In genomic region chr7:65235586-65235985, GRCh38 we compare ENCODE assay signal across 20 cellular contexts.
"Had no signal": no experiment of that assay in that cellular context is flagged by ENCODE, and none has a peak within 500 bp of the region (broad histone marks: within the 10 kb centered on the region; RNA-seq: fewer than 3 reads in every experiment).

No MANE protein-coding gene starts in this region.

- H3K36me3 ChIP-seq: left lung, thyroid gland had no signal

- FAIRE-seq: keratinocyte had no signal

- ATAC-seq: activated CD8-positive, alpha-beta T cell treated with anti-CD3 and anti-CD28 coated beads, Interleukin-2, amount 10 ng/mL, durations not matched to agents 7 days and 5 days; body of pancreas; left lung had no signal

- H3K79me2 ChIP-seq: parathyroid adenoma had no signal

- H3K27me3 ChIP-seq: body of pancreas, thyroid gland had no signal

- H3K9ac ChIP-seq: parathyroid adenoma had no signal

- H3K4me3 Mint-ChIP-seq: activated CD8-positive, alpha-beta T cell treated with anti-CD3 and anti-CD28 coated beads, Interleukin-2, amount 10 ng/mL, durations not matched to agents 7 days and 5 days; activated naive CD4-positive, alpha-beta T cell treated with anti-CD3 and anti-CD28 coated beads for 36 hours; activated T-cell treated with anti-CD3 and anti-CD28 coated beads, Interleukin-2, amount 50 U/mL, for 24 hours; endodermal cell had no signal

- H2AFZ ChIP-seq: parathyroid adenoma had no signal

- H3K27ac ChIP-seq: body of pancreas, left lung, parathyroid adenoma, thyroid gland had no signal

- H3K27ac Mint-ChIP-seq: activated CD8-positive, alpha-beta T cell treated with anti-CD3 and anti-CD28 coated beads, Interleukin-2, amount 10 ng/mL, durations not matched to agents 7 days and 5 days; activated naive CD4-positive, alpha-beta T cell treated with anti-CD3 and anti-CD28 coated beads for 36 hours; activated T-cell treated with anti-CD3 and anti-CD28 coated beads, Interleukin-2, amount 50 U/mL, for 24 hours; activated T-helper 2 cell treated with anti-CD3 and anti-CD28 coated beads, Interferon-gamma antibody, Interleukin-2, Interleukin-4, amounts not matched to agents 10 μg/mL and 5 μg/mL and 100 μg/mL, durations not matched to agents 14 hours and 24 hours and 36 hours; endodermal cell had no signal

- DNase-seq: activated CD4-positive, alpha-beta T cell treated with anti-CD3 and anti-CD28 coated beads for 48 hours; activated CD4-positive, CD25-positive, alpha-beta regulatory T cell; activated CD8-positive, alpha-beta T cell treated with anti-CD3 and anti-CD28 coated beads, Interleukin-2, amount 10 ng/mL, durations not matched to agents 7 days and 5 days; activated naive CD4-positive, alpha-beta T cell treated with anti-CD3 and anti-CD28 coated beads for 36 hours; activated T-cell treated with anti-CD3 and anti-CD28 coated beads, Interleukin-2, amount 50 U/mL, for 24 hours; body of pancreas; dermis blood vessel endothelial cell; endodermal cell; foreskin melanocyte; glutamatergic neuron; hippocampal formation; stimulated activated CD4-positive, alpha-beta T cell treated with anti-CD3 and anti-CD28 coated beads, Interleukin-12 subunit alpha, Interleukin-12 subunit beta, amount 100 ng/mL, for 4 hours; stimulated activated CD4-positive, alpha-beta T cell treated with anti-CD3 and anti-CD28 coated beads, Interleukin-1b, Interleukin-23, amount 100 ng/mL, for 48 hours; stimulated activated CD8-positive, alpha-beta memory T cell treated with anti-CD3 and anti-CD28 coated beads, Interleukin-4, amount 100 ng/mL, for 48 hours; stimulated activated naive CD4-positive, alpha-beta T cell; thyroid gland had no signal

- H3K4me1 ChIP-seq: left lung, parathyroid adenoma had no signal

- H3K4me3 ChIP-seq: body of pancreas, left lung, thyroid gland had no signal

- H3K9me3 ChIP-seq: body of pancreas, thyroid gland had no signal

- H3K9me3 Mint-ChIP-seq: activated naive CD4-positive, alpha-beta T cell treated with anti-CD3 and anti-CD28 coated beads for 36 hours; activated T-cell treated with anti-CD3 and anti-CD28 coated beads, Interleukin-2, amount 50 U/mL, for 24 hours; activated T-helper 2 cell treated with anti-CD3 and anti-CD28 coated beads, Interferon-gamma antibody, Interleukin-2, Interleukin-4, amounts not matched to agents 10 μg/mL and 5 μg/mL and 100 μg/mL, durations not matched to agents 14 hours and 24 hours and 36 hours; endodermal cell had no signal
